11 cellular contexts compared by ENCODE assay signal in the genomic region with DNA sequence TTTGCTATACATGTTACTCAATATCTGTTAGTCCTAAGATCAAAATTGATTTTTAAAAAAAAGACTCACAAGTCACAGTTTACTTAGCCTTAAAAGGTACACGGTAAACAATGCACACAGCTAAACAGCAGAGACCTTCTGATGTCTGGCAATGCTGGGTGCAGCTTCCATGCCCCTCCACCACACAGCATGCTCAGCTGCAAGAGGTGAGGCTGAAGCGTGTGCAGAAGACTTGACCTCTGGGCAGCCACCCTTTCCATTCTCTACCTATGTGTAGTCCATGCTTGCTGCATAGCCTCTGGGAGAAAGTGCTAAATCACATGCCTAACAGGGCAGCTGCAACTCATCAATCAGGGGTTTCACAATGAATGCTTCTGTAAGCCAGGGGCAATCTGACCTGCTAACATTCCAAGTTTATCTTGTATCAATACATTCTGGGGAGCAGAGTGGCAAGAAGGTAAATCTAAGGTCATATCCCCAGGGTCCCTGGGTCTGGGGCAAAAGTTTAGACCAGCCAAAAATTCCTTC. TPM values are rescaled to one million over a fixed set of nuclear protein-coding genes. Genes with fewer than 3 reads are reported as not detected.
DNase-seq lines count a peak whose midpoint lies in the region; ATAC-seq and TF ChIP-seq lines count a peak whose summit lies in the region.
"Had no signal": no experiment of that assay in that cellular context is flagged by ENCODE, and none has a peak within 500 bp of the region (broad histone marks: within the 10 kb centered on the region; RNA-seq: fewer than 3 reads in every experiment).

No MANE protein-coding gene starts in this region.

- H3K9me3 Mint-ChIP-seq in Calu3 (ENCODE audit: low read depth, unreplicated experiment) (peaks cover 4% of the 10 kb centered on the region), memory B cell (no peaks in the 10 kb centered on the region)
- H3K9me3 Mint-ChIP-seq: activated T-cell treated with anti-CD3 and anti-CD28 coated beads, Interleukin-2, amount 50 U/mL, for 72 hours had no signal

- ATAC-seq in GM21786 (IDR thresholded peaks at IDR 0.05; ENCODE audit: unreplicated experiment) = peak; percentile 60
- ATAC-seq in memory B cell (ENCODE audit: low read depth) = no peak
- ATAC-seq in HG02870 (IDR thresholded peaks at IDR 0.05; ENCODE audit: unreplicated experiment) = no peak
- no peak for ATAC-seq in HG02885 (IDR thresholded peaks at IDR 0.05; ENCODE audit: poor library complexity, unreplicated experiment)
- ATAC-seq: activated T-cell treated with anti-CD3 and anti-CD28 coated beads, Interleukin-2, amount 50 U/mL, for 72 hours had no signal

- H3K27ac Mint-ChIP-seq in Calu3 (ENCODE audit: unreplicated experiment) (peak overlapping the region; percentile 76), memory B cell (peak overlapping the region; percentile 45)
- H3K27ac Mint-ChIP-seq: activated T-cell treated with anti-CD3 and anti-CD28 coated beads, Interleukin-2, amount 50 U/mL, for 72 hours had no signal

- H3K27me3 Mint-ChIP-seq in Calu3 (ENCODE audit: unreplicated experiment) (no peaks in the 10 kb centered on the region), memory B cell (no peaks in the 10 kb centered on the region)

- peak; percentile 53 for DNase-seq in Calu3
- DNase-seq in SHP77 (lab: John Stamatoyannopoulos, UW) = peak; percentile 52 to 74
- no peak for DNase-seq in memory B cell (ENCODE audit: low spot score in 2 of 2)
- DNase-seq in activated CD4-positive, alpha-beta T cell treated with anti-CD3 and anti-CD28 coated beads, Interleukin-2, amount 50 U/mL, for 48 hours = no peak
- DNase-seq in posterior cingulate gyrus = no peak
- DNase-seq: activated T-cell treated with anti-CD3 and anti-CD28 coated beads, Interleukin-2, amount 50 U/mL, for 72 hours; colonic mucosa; NCI-H1694 had no signal

- no peaks in the 10 kb centered on the region for H3K36me3 Mint-ChIP-seq in Calu3 (ENCODE audit: insufficient read depth, unreplicated experiment)
- peaks cover 2% of the 10 kb centered on the region for H3K36me3 Mint-ChIP-seq in memory B cell

- BruUV-seq in Calu3 (replicated peaks; lab: Mats Ljungman, UMichigan) = no TSS peak

- H3K4me1 Mint-ChIP-seq in Calu3 (ENCODE audit: low read depth, unreplicated experiment) (peaks cover 27% of the 10 kb centered on the region), memory B cell (peaks cover 20% of the 10 kb centered on the region)

- CTCF ChIA-PET in Calu3 (lab: Charles Lee) = interaction anchor here (0.8 to 1.4 kb wide), 5 partner anchors 17 to 42 kb away, joined by 3 to 7 read pairs (median 4); no protein-coding TSS in a partner anchor

- H3K4me3 Mint-ChIP-seq in Calu3 (ENCODE audit: low read depth, unreplicated experiment) (peak overlapping the region; percentile 8), memory B cell (no peak overlapping the region)
- H3K4me3 Mint-ChIP-seq: activated T-cell treated with anti-CD3 and anti-CD28 coated beads, Interleukin-2, amount 50 U/mL, for 72 hours had no signal

- no peak for TF ChIP-seq CTCF in Calu3 (IDR thresholded peaks at IDR 0.05; ENCODE audit: unreplicated experiment)

- intact Hi-C loops in Calu3 (cut with micrococcal nuclease; ENCODE audit: unreplicated experiment) (loop anchor here (5.0 kb wide), 1 partner anchor 189 kb away; no protein-coding TSS in a partner anchor), posterior cingulate gyrus (cut with DNase I) (loop anchor here (10.0 kb wide), 1 partner anchor 62 kb away; no protein-coding TSS in a partner anchor)

RNA-seq across cellular contexts. Expression of a gene that starts 44.5 kb away (rescaled TPM):
- 10.2 and 13.5 TPM in 2 replicates for total RNA-seq in Calu3 (2022)

Comparison
In these comparisons a context has a peak if more than half of its experiments do, and no peak if none do; other contexts are left out.
1. DNase-seq: peak in Calu3 (single experiment) and SHP77 (2 of 2); none in memory B cell (0 of 2), activated CD4-positive, alpha-beta T cell treated with anti-CD3 and anti-CD28 coated beads, Interleukin-2, amount 50 U/mL, for 48 hours (0 of 2) and posterior cingulate gyrus (0 of 10).